In the genomic region with DNA sequence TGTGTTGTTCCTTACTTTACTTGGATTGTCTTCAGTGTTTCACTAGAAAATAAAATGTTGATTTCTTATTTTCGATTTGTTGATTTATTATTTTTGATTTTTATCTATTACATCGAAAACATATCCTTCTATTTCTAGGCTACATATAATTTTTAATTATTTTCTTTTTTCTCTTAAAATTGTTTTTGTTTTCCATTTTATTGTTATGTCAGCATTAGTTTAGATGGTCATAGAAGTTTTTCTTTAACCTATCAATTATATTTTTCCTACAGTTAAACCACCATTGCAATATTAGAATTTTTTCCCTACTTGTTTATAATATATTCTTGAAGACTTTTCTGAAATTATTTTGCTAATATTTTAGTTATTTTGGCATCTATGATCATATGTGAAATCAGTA, we compare ENCODE assay signal across 31 cellular contexts.
"Had no signal": no experiment of that assay in that cellular context is flagged by ENCODE, and none has a peak within 500 bp of the region (broad histone marks: within the 10 kb centered on the region; RNA-seq: fewer than 3 reads in every experiment).

No MANE protein-coding gene starts in this region.

- H3K4me1 ChIP-seq: adrenal gland, body of pancreas, colonic mucosa, heart left ventricle had no signal

- H3K27me3 ChIP-seq: body of pancreas, colonic mucosa, heart left ventricle had no signal

- H3K4me3 ChIP-seq: adrenal gland, body of pancreas, colonic mucosa, heart left ventricle had no signal

- H3K36me3 Mint-ChIP-seq: activated CD4-positive, alpha-beta memory T cell treated with anti-CD3 and anti-CD28 coated beads for 36 hours; activated CD8-positive, alpha-beta memory T cell treated with anti-CD3 and anti-CD28 coated beads, Interleukin-2, amount 10 ng/mL, durations not matched to agents 7 days and 5 days; activated naive CD4-positive, alpha-beta T cell treated with anti-CD3 and anti-CD28 coated beads, Interleukin-2, amount 50 U/mL, for 24 hours; activated naive CD8-positive, alpha-beta T cell treated with anti-CD3 and anti-CD28 coated beads for 36 hours had no signal

- H3K4me3 Mint-ChIP-seq: activated CD4-positive, alpha-beta memory T cell treated with anti-CD3 and anti-CD28 coated beads for 36 hours; activated CD4-positive, alpha-beta T cell treated with anti-CD3 and anti-CD28 coated beads for 36 hours; activated CD4-positive, alpha-beta T cell treated with anti-CD3 and anti-CD28 coated beads, Interleukin-2, amount 10 ng/mL, durations not matched to agents 24 days and 14 days; activated CD8-positive, alpha-beta memory T cell treated with anti-CD3 and anti-CD28 coated beads, Interleukin-2, amount 10 ng/mL, durations not matched to agents 7 days and 5 days; activated CD8-positive, alpha-beta T cell treated with anti-CD3 and anti-CD28 coated beads, Interleukin-2, amount 10 ng/mL, durations not matched to agents 7 days and 5 days; activated naive CD4-positive, alpha-beta T cell treated with anti-CD3 and anti-CD28 coated beads for 36 hours; activated naive CD4-positive, alpha-beta T cell treated with anti-CD3 and anti-CD28 coated beads, Interleukin-2, amount 50 U/mL, for 24 hours; activated naive CD8-positive, alpha-beta T cell treated with anti-CD3 and anti-CD28 coated beads for 36 hours; activated naive CD8-positive, alpha-beta T cell treated with anti-CD3 and anti-CD28 coated beads, Interleukin-2, amount 50 U/mL, for 24 hours; activated T-helper 1 cell treated with anti-CD3 and anti-CD28 coated beads, Interleukin-12 subunit alpha, Interleukin-12 subunit beta, Interleukin-2, Interleukin-4 antibody, amounts not matched to agents 30 ng/mL and 10 ng/mL and 1 ng/mL, durations not matched to agents 14 hours and 24 hours and 36 hours; T-helper 17 cell; T-helper 2 cell treated with Interferon-gamma antibody and Interleukin-4, amounts not matched to agents 5 μg/mL and 100 μg/mL, for 36 hours had no signal

- H3K36me3 ChIP-seq: adrenal gland, colonic mucosa, heart left ventricle had no signal

- DNase-seq: activated CD4-positive, alpha-beta memory T cell treated with anti-CD3 and anti-CD28 coated beads for 36 hours; activated CD4-positive, alpha-beta T cell treated with anti-CD3 and anti-CD28 coated beads for 36 hours; activated CD4-positive, alpha-beta T cell treated with anti-CD3 and anti-CD28 coated beads, Interleukin-2, amount 10 ng/mL, durations not matched to agents 24 days and 14 days; activated CD4-positive, CD25-positive, alpha-beta regulatory T cell; activated CD4-positive, CD25-positive, alpha-beta regulatory T cell treated with anti-CD3 and anti-CD28 coated beads, Interleukin-2, amount 50 U/mL, for 72 hours; activated CD8-positive, alpha-beta memory T cell treated with anti-CD3 and anti-CD28 coated beads, Interleukin-2, amount 10 ng/mL, durations not matched to agents 7 days and 5 days; activated CD8-positive, alpha-beta memory T cell treated with anti-CD3 and anti-CD28 coated beads, Interleukin-2, amount 50 U/mL, for 4 hours; activated CD8-positive, alpha-beta T cell treated with anti-CD3 and anti-CD28 coated beads, Interleukin-2, amount 10 ng/mL, durations not matched to agents 7 days and 5 days; activated effector memory CD4-positive, alpha-beta T cell treated with anti-CD3 and anti-CD28 coated beads, Interleukin-2, amount 50 U/mL, for 16 hours; activated naive CD4-positive, alpha-beta T cell treated with anti-CD3 and anti-CD28 coated beads for 36 hours; activated naive CD8-positive, alpha-beta T cell treated with anti-CD3 and anti-CD28 coated beads for 36 hours; activated naive CD8-positive, alpha-beta T cell treated with anti-CD3 and anti-CD28 coated beads, Interleukin-2, amount 50 U/mL, for 24 hours; activated T-cell treated with anti-CD3 and anti-CD28 coated beads, Interleukin-2, amount 50 U/mL, for 1 hour; activated T-cell treated with anti-CD3 and anti-CD28 coated beads, Interleukin-2, amount 50 U/mL, for 48 hours; adrenal gland; amygdala; aorta; body of pancreas; caudate nucleus; colonic mucosa; effector CD8-positive, alpha-beta T cell; foreskin fibroblast; glutamatergic neuron; heart left ventricle; T-helper 17 cell; T1000 had no signal

- H3K4me1 Mint-ChIP-seq: activated CD4-positive, alpha-beta T cell treated with anti-CD3 and anti-CD28 coated beads for 36 hours; activated CD4-positive, alpha-beta T cell treated with anti-CD3 and anti-CD28 coated beads, Interleukin-2, amount 10 ng/mL, durations not matched to agents 24 days and 14 days; activated CD8-positive, alpha-beta memory T cell treated with anti-CD3 and anti-CD28 coated beads, Interleukin-2, amount 10 ng/mL, durations not matched to agents 7 days and 5 days; activated naive CD4-positive, alpha-beta T cell treated with anti-CD3 and anti-CD28 coated beads, Interleukin-2, amount 50 U/mL, for 24 hours; activated naive CD8-positive, alpha-beta T cell treated with anti-CD3 and anti-CD28 coated beads for 36 hours; activated naive CD8-positive, alpha-beta T cell treated with anti-CD3 and anti-CD28 coated beads, Interleukin-2, amount 50 U/mL, for 24 hours; T-helper 17 cell had no signal

- H3K27ac ChIP-seq: adrenal gland, body of pancreas, colonic mucosa, heart left ventricle had no signal

- H3K27me3 Mint-ChIP-seq: activated CD4-positive, alpha-beta memory T cell treated with anti-CD3 and anti-CD28 coated beads for 36 hours; activated CD4-positive, alpha-beta T cell treated with anti-CD3 and anti-CD28 coated beads for 36 hours; activated CD4-positive, alpha-beta T cell treated with anti-CD3 and anti-CD28 coated beads, Interleukin-2, amount 10 ng/mL, durations not matched to agents 24 days and 14 days; activated CD8-positive, alpha-beta memory T cell treated with anti-CD3 and anti-CD28 coated beads, Interleukin-2, amount 10 ng/mL, durations not matched to agents 7 days and 5 days; activated naive CD4-positive, alpha-beta T cell treated with anti-CD3 and anti-CD28 coated beads, Interleukin-2, amount 50 U/mL, for 24 hours; activated naive CD8-positive, alpha-beta T cell treated with anti-CD3 and anti-CD28 coated beads for 36 hours; activated naive CD8-positive, alpha-beta T cell treated with anti-CD3 and anti-CD28 coated beads, Interleukin-2, amount 50 U/mL, for 24 hours; T-helper 17 cell had no signal

- ATAC-seq: activated CD4-positive, alpha-beta T cell treated with anti-CD3 and anti-CD28 coated beads for 36 hours; activated CD8-positive, alpha-beta memory T cell treated with anti-CD3 and anti-CD28 coated beads, Interleukin-2, amount 10 ng/mL, durations not matched to agents 7 days and 5 days; activated CD8-positive, alpha-beta T cell treated with anti-CD3 and anti-CD28 coated beads, Interleukin-2, amount 10 ng/mL, durations not matched to agents 7 days and 5 days; activated naive CD8-positive, alpha-beta T cell treated with anti-CD3 and anti-CD28 coated beads, Interleukin-2, amount 50 U/mL, for 24 hours; body of pancreas; esophagus mucosa; heart left ventricle; T-helper 17 cell had no signal

- H3K9me3 ChIP-seq: adrenal gland, body of pancreas, colonic mucosa, heart left ventricle had no signal

- H3K9me3 Mint-ChIP-seq: activated CD4-positive, alpha-beta memory T cell treated with anti-CD3 and anti-CD28 coated beads for 36 hours; activated CD4-positive, alpha-beta T cell treated with anti-CD3 and anti-CD28 coated beads, Interleukin-2, amount 10 ng/mL, durations not matched to agents 24 days and 14 days; activated naive CD4-positive, alpha-beta T cell treated with anti-CD3 and anti-CD28 coated beads for 36 hours; activated naive CD4-positive, alpha-beta T cell treated with anti-CD3 and anti-CD28 coated beads, Interleukin-2, amount 50 U/mL, for 24 hours; activated naive CD8-positive, alpha-beta T cell treated with anti-CD3 and anti-CD28 coated beads for 36 hours; activated naive CD8-positive, alpha-beta T cell treated with anti-CD3 and anti-CD28 coated beads, Interleukin-2, amount 50 U/mL, for 24 hours; activated T-helper 1 cell treated with anti-CD3 and anti-CD28 coated beads, Interleukin-12 subunit alpha, Interleukin-12 subunit beta, Interleukin-2, Interleukin-4 antibody, amounts not matched to agents 30 ng/mL and 10 ng/mL and 1 ng/mL, durations not matched to agents 14 hours and 24 hours and 36 hours; activated T-helper 2 cell treated with anti-CD3 and anti-CD28 coated beads, Interferon-gamma antibody, Interleukin-2, Interleukin-4, amounts not matched to agents 10 μg/mL and 5 μg/mL and 100 μg/mL, durations not matched to agents 14 hours and 24 hours and 36 hours; T-helper 2 cell treated with Interferon-gamma antibody and Interleukin-4, amounts not matched to agents 5 μg/mL and 100 μg/mL, for 36 hours had no signal

- H3K27ac Mint-ChIP-seq: activated CD4-positive, alpha-beta memory T cell treated with anti-CD3 and anti-CD28 coated beads for 36 hours; activated CD4-positive, alpha-beta T cell treated with anti-CD3 and anti-CD28 coated beads for 36 hours; activated CD4-positive, alpha-beta T cell treated with anti-CD3 and anti-CD28 coated beads, Interleukin-2, amount 10 ng/mL, durations not matched to agents 24 days and 14 days; activated CD8-positive, alpha-beta memory T cell treated with anti-CD3 and anti-CD28 coated beads, Interleukin-2, amount 10 ng/mL, durations not matched to agents 7 days and 5 days; activated CD8-positive, alpha-beta T cell treated with anti-CD3 and anti-CD28 coated beads, Interleukin-2, amount 10 ng/mL, durations not matched to agents 7 days and 5 days; activated naive CD4-positive, alpha-beta T cell treated with anti-CD3 and anti-CD28 coated beads for 36 hours; activated naive CD4-positive, alpha-beta T cell treated with anti-CD3 and anti-CD28 coated beads, Interleukin-2, amount 50 U/mL, for 24 hours; activated naive CD8-positive, alpha-beta T cell treated with anti-CD3 and anti-CD28 coated beads for 36 hours; activated naive CD8-positive, alpha-beta T cell treated with anti-CD3 and anti-CD28 coated beads, Interleukin-2, amount 50 U/mL, for 24 hours; activated T-helper 1 cell treated with anti-CD3 and anti-CD28 coated beads, Interleukin-12 subunit alpha, Interleukin-12 subunit beta, Interleukin-2, Interleukin-4 antibody, amounts not matched to agents 30 ng/mL and 10 ng/mL and 1 ng/mL, durations not matched to agents 14 hours and 24 hours and 36 hours; activated T-helper 2 cell treated with anti-CD3 and anti-CD28 coated beads, Interferon-gamma antibody, Interleukin-2, Interleukin-4, amounts not matched to agents 10 μg/mL and 5 μg/mL and 100 μg/mL, durations not matched to agents 14 hours and 24 hours and 36 hours; T-helper 17 cell; T-helper 2 cell treated with Interferon-gamma antibody and Interleukin-4, amounts not matched to agents 5 μg/mL and 100 μg/mL, for 36 hours had no signal
